Comparison of ENCODE assay signal across 1 cellular context in the genomic region with DNA sequence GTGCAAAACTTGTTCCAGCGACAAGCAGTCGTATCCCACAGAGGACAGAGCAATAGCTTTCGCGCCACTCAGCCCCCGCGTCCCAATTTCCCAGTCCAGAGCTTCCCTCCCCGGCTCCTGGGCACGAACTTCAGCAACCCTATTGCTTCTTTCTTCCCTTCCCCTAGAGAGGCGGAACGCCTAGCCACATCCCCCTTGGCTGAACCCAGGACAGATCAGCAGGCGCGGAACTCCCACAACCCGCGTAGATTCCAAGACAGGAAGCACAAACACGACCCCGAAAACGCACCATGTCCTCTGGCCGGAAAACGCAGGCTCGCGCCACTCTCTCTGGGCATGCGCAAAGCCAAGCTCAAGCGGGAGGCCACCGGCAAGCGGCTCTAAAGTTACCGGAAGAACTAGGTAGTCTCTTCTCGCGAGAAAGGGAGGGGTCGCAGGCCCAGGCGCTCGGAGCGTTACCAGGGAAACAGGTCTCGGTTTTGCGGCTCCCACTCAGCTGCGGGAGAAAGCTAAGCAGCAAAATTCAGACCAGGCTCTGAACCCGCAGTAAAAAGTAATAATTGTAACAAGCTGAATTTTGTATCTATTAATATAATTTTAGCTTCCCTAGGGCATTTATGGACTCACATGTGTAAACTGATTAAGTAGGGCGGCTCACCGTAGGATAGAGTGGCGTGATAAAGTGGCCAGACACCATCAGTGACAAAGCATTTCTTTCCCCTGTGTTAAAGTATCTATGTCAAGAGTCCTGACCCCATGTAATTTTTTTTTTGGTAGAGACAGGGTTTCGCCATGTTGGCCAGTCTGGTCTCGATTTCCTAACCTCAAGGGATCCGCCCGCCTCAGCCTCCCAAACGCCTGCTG.
TF ChIP-seq lines count a peak whose summit lies in the region.

A gene (minus strand): TSS at position 323 of the 864 bp plus-strand sequence. CDS start 31 bp downstream, at position 292.

TF ChIP-seq in K562, 482 proteins besides CTCF, POLR2A, EP300 and RAD21 (continued from another document and continues in another):
- TF ChIP-seq, protein P1, sequence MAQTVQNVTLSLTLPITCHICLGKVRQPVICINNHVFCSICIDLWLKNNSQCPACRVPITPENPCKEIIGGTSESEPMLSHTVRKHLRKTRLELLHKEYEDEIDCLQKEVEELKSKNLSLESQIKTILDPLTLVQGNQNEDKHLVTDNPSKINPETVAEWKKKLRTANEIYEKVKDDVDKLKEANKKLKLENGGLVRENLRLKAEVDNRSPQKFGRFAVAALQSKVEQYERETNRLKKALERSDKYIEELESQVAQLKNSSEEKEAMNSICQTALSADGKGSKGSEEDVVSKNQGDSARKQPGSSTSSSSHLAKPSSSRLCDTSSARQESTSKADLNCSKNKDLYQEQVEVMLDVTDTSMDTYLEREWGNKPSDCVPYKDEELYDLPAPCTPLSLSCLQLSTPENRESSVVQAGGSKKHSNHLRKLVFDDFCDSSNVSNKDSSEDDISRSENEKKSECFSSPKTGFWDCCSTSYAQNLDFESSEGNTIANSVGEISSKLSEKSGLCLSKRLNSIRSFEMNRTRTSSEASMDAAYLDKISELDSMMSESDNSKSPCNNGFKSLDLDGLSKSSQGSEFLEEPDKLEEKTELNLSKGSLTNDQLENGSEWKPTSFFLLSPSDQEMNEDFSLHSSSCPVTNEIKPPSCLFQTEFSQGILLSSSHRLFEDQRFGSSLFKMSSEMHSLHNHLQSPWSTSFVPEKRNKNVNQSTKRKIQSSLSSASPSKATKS (CRISPR knock-in tag; IDR thresholded peaks at IDR 0.05): no peak
- TF ChIP-seq, protein P2, sequence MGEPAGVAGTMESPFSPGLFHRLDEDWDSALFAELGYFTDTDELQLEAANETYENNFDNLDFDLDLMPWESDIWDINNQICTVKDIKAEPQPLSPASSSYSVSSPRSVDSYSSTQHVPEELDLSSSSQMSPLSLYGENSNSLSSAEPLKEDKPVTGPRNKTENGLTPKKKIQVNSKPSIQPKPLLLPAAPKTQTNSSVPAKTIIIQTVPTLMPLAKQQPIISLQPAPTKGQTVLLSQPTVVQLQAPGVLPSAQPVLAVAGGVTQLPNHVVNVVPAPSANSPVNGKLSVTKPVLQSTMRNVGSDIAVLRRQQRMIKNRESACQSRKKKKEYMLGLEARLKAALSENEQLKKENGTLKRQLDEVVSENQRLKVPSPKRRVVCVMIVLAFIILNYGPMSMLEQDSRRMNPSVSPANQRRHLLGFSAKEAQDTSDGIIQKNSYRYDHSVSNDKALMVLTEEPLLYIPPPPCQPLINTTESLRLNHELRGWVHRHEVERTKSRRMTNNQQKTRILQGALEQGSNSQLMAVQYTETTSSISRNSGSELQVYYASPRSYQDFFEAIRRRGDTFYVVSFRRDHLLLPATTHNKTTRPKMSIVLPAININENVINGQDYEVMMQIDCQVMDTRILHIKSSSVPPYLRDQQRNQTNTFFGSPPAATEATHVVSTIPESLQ (CRISPR knock-in tag; IDR thresholded peaks at IDR 0.05): no peak
- TF ChIP-seq JUND (IDR thresholded peaks at IDR 0.05; ENCODE audit: borderline replicate concordance, low read depth, low read length) (peak; percentile 65), JUND (tag; IDR thresholded peaks at IDR 0.05; ENCODE audit: borderline replicate concordance, low read depth, low read length) (no peak; the same call in 2 of the 3 replicates), KLF6 (CRISPR knock-in tag; IDR thresholded peaks at IDR 0.05; ENCODE audit: borderline replicate concordance) (peak; percentile 5; the same call in 1 of the 2 replicates), NFATC3 (IDR thresholded peaks at IDR 0.05) (peak; percentile 14; the same call in 1 of the 2 replicates), SAFB (IDR thresholded peaks at IDR 0.05; ENCODE audit: borderline replicate concordance, low read depth, low read length) (no peak), HNRNPH1 (optimal IDR thresholded peaks at IDR 0.05; ENCODE audit: low read depth, low read length) (no peak), FOXA3 (CRISPR knock-in tag; conservative IDR thresholded peaks at IDR 0.05 in 1 of 2, IDR thresholded peaks at IDR 0.05 in 1 of 2) (no peak), TCF7L2 (IDR thresholded peaks at IDR 0.05; ENCODE audit: low read depth, low read length) (peak; percentile 45; the same call in 1 of the 2 replicates), SMC3 (conservative IDR thresholded peaks at IDR 0.05; ENCODE audit: insufficient read depth, low read depth, low read length) (no peak), NR3C1 (CRISPR knock-in tag; IDR thresholded peaks at IDR 0.05) (no peak), MIER1 (IDR thresholded peaks at IDR 0.05; ENCODE audit: low read depth) (no peak), KLF10 (CRISPR knock-in tag; IDR thresholded peaks at IDR 0.05) (no peak), SPI1 (IDR thresholded peaks at IDR 0.05; ENCODE audit: borderline replicate concordance, low read depth, low read length) (peak; percentile 76), KLF1 (tag; IDR thresholded peaks at IDR 0.05) (peak; percentile 65; the same call in 1 of the 2 replicates), CHD2 (IDR thresholded peaks at IDR 0.05; ENCODE audit: low read depth, low read length) (peak; percentile 100), RBM39 (optimal IDR thresholded peaks at IDR 0.05; ENCODE audit: low read depth, low read length) (no peak), SIRT6 (IDR thresholded peaks at IDR 0.05; ENCODE audit: low read depth, low read length) (no peak), ETV6 (IDR thresholded peaks at IDR 0.05; ENCODE audit: borderline replicate concordance in 1 of 2, low read depth in 2 of 2, low read length in 1 of 2) (0 out of 4 replicates have a peak, but pooled peaks of 1 of the 2 experiments have one; percentile 16), ETV6 (CRISPR knock-in tag; IDR thresholded peaks at IDR 0.05; ENCODE audit: borderline replicate concordance) (no peak; the same call in 1 of the 2 replicates), SRF (CRISPR knock-in tag; IDR thresholded peaks at IDR 0.05) (0 out of 4 replicates have a peak, but pooled peaks of 1 of the 2 experiments have one; percentile 8), ZNF436 (CRISPR knock-in tag; IDR thresholded peaks at IDR 0.05) (0 out of 2 replicates have a peak, but pooled peaks have one; percentile 10), SMAD3 (CRISPR knock-in tag; conservative IDR thresholded peaks at IDR 0.05) (no peak; the same call in 1 of the 2 replicates), CCAR2 (IDR thresholded peaks at IDR 0.05; ENCODE audit: low read depth, low read length) (no peak), EHMT2 (IDR thresholded peaks at IDR 0.05) (no peak), ATF1 (CRISPR knock-in tag; IDR thresholded peaks at IDR 0.05) (no peak), ATF1 (tag; IDR thresholded peaks at IDR 0.05) (peak; percentile 78)
- TF ChIP-seq, protein P3, sequence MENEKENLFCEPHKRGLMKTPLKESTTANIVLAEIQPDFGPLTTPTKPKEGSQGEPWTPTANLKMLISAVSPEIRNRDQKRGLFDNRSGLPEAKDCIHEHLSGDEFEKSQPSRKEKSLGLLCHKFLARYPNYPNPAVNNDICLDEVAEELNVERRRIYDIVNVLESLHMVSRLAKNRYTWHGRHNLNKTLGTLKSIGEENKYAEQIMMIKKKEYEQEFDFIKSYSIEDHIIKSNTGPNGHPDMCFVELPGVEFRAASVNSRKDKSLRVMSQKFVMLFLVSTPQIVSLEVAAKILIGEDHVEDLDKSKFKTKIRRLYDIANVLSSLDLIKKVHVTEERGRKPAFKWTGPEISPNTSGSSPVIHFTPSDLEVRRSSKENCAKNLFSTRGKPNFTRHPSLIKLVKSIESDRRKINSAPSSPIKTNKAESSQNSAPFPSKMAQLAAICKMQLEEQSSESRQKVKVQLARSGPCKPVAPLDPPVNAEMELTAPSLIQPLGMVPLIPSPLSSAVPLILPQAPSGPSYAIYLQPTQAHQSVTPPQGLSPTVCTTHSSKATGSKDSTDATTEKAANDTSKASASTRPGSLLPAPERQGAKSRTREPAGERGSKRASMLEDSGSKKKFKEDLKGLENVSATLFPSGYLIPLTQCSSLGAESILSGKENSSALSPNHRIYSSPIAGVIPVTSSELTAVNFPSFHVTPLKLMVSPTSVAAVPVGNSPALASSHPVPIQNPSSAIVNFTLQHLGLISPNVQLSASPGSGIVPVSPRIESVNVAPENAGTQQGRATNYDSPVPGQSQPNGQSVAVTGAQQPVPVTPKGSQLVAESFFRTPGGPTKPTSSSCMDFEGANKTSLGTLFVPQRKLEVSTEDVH (IDR thresholded peaks at IDR 0.05; ENCODE audit: low read depth, partially characterized antibody): no peak
- TF ChIP-seq, protein P4, sequence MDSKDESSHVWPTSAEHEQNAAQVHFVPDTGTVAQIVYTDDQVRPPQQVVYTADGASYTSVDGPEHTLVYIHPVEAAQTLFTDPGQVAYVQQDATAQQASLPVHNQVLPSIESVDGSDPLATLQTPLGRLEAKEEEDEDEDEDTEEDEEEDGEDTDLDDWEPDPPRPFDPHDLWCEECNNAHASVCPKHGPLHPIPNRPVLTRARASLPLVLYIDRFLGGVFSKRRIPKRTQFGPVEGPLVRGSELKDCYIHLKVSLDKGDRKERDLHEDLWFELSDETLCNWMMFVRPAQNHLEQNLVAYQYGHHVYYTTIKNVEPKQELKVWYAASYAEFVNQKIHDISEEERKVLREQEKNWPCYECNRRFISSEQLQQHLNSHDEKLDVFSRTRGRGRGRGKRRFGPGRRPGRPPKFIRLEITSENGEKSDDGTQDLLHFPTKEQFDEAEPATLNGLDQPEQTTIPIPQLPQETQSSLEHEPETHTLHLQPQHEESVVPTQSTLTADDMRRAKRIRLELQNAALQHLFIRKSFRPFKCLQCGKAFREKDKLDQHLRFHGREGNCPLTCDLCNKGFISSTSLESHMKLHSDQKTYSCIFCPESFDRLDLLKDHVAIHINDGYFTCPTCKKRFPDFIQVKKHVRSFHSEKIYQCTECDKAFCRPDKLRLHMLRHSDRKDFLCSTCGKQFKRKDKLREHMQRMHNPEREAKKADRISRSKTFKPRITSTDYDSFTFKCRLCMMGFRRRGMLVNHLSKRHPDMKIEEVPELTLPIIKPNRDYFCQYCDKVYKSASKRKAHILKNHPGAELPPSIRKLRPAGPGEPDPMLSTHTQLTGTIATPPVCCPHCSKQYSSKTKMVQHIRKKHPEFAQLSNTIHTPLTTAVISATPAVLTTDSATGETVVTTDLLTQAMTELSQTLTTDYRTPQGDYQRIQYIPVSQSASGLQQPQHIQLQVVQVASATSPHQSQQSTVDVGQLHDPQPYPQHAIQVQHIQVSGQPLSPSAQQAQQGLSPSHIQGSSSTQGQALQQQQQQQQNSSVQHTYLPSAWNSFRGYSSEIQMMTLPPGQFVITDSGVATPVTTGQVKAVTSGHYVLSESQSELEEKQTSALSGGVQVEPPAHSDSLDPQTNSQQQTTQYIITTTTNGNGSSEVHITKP (IDR thresholded peaks at IDR 0.05; ENCODE audit: partially characterized antibody): no peak
- TF ChIP-seq, protein P5, sequence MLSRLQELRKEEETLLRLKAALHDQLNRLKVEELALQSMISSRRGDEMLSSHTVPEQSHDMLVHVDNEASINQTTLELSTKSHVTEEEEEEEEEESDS (CRISPR knock-in tag; IDR thresholded peaks at IDR 0.05): no peak
- TF ChIP-seq, protein P6, sequence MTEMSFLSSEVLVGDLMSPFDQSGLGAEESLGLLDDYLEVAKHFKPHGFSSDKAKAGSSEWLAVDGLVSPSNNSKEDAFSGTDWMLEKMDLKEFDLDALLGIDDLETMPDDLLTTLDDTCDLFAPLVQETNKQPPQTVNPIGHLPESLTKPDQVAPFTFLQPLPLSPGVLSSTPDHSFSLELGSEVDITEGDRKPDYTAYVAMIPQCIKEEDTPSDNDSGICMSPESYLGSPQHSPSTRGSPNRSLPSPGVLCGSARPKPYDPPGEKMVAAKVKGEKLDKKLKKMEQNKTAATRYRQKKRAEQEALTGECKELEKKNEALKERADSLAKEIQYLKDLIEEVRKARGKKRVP (CRISPR knock-in tag; IDR thresholded peaks at IDR 0.05): 0 out of 2 replicates have a peak, but pooled peaks have one; percentile 12
- TF ChIP-seq, protein P7, sequence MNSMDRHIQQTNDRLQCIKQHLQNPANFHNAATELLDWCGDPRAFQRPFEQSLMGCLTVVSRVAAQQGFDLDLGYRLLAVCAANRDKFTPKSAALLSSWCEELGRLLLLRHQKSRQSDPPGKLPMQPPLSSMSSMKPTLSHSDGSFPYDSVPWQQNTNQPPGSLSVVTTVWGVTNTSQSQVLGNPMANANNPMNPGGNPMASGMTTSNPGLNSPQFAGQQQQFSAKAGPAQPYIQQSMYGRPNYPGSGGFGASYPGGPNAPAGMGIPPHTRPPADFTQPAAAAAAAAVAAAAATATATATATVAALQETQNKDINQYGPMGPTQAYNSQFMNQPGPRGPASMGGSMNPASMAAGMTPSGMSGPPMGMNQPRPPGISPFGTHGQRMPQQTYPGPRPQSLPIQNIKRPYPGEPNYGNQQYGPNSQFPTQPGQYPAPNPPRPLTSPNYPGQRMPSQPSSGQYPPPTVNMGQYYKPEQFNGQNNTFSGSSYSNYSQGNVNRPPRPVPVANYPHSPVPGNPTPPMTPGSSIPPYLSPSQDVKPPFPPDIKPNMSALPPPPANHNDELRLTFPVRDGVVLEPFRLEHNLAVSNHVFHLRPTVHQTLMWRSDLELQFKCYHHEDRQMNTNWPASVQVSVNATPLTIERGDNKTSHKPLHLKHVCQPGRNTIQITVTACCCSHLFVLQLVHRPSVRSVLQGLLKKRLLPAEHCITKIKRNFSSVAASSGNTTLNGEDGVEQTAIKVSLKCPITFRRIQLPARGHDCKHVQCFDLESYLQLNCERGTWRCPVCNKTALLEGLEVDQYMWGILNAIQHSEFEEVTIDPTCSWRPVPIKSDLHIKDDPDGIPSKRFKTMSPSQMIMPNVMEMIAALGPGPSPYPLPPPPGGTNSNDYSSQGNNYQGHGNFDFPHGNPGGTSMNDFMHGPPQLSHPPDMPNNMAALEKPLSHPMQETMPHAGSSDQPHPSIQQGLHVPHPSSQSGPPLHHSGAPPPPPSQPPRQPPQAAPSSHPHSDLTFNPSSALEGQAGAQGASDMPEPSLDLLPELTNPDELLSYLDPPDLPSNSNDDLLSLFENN (IDR thresholded peaks at IDR 0.05; ENCODE audit: low read depth in 2 of 2, low read length in 2 of 2): peak in 1 of 2 experiments; percentile 77; a peak in 1 of 4 replicates
- TF ChIP-seq, protein P8, sequence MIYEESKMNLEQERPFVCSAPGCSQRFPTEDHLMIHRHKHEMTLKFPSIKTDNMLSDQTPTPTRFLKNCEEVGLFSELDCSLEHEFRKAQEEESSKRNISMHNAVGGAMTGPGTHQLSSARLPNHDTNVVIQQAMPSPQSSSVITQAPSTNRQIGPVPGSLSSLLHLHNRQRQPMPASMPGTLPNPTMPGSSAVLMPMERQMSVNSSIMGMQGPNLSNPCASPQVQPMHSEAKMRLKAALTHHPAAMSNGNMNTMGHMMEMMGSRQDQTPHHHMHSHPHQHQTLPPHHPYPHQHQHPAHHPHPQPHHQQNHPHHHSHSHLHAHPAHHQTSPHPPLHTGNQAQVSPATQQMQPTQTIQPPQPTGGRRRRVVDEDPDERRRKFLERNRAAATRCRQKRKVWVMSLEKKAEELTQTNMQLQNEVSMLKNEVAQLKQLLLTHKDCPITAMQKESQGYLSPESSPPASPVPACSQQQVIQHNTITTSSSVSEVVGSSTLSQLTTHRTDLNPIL (CRISPR knock-in tag; IDR thresholded peaks at IDR 0.05): no peak
- TF ChIP-seq, protein P9, sequence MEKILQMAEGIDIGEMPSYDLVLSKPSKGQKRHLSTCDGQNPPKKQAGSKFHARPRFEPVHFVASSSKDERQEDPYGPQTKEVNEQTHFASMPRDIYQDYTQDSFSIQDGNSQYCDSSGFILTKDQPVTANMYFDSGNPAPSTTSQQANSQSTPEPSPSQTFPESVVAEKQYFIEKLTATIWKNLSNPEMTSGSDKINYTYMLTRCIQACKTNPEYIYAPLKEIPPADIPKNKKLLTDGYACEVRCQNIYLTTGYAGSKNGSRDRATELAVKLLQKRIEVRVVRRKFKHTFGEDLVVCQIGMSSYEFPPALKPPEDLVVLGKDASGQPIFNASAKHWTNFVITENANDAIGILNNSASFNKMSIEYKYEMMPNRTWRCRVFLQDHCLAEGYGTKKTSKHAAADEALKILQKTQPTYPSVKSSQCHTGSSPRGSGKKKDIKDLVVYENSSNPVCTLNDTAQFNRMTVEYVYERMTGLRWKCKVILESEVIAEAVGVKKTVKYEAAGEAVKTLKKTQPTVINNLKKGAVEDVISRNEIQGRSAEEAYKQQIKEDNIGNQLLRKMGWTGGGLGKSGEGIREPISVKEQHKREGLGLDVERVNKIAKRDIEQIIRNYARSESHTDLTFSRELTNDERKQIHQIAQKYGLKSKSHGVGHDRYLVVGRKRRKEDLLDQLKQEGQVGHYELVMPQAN (IDR thresholded peaks at IDR 0.05; ENCODE audit: borderline replicate concordance): peak; percentile 84
